Comparison of ENCODE assay signal across 1 cellular context in the genomic region with DNA sequence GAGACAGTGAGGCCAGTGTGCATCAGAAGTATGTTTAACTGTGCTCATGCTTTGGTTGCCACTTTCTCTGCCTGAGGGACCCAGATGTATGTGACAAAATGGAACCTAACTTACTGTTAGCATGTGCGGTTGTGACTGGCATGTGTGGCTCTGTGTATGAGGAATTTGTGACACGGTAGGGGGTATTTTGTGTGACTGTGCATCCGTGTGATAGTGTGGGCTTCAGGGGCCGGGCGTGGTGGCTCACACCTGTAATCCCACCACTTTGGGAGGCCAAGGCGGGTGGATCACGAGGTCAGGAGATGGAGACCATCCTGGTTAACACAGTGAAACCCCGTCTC.
A peak's percentile ranks its signal among the peaks of the same experiment; 100 is the strongest.
TF ChIP-seq lines count a peak whose summit lies in the region.

No MANE protein-coding gene starts in this region.

TF ChIP-seq in WTC11, 78 proteins besides CTCF, POLR2A, EP300 and RAD21:
- TF ChIP-seq ZBTB21 (CRISPR knock-in tag; IDR thresholded peaks at IDR 0.05; ENCODE audit: borderline replicate concordance): 0 out of 2 replicates have a peak, but pooled peaks have one; percentile 4
